ENCODE assay signal across 16 cellular contexts in the genomic region with DNA sequence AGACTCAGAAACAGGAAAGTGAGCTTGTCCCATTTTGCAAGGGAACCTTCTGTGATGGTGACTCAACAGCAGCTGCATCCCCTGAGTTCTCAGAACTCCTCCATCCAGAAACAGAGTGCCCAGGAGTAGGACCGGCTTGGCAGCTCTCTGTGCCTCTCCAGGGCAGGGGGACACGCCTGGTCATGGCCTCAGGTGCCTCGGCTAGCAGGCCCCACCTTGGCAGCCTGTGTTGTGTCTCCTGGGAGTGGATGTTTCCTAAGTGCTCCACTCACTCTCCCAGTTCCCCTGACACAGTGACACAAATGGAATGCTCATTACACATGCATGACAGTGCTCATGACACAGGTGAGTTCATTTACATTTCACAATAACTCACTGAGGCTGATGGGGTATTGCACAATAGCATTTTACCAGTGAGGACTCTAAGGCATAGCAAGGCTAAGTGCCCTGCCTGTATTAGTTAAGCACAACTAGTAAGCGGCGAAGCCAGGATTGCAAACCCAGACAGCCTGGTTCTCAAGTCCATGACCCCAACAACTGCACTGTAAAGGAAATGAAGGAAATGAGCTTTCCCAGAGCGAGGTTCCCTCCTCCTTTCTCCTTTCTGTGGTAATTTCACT. TPM values are rescaled to one million over a fixed set of nuclear protein-coding genes. Genes with fewer than 3 reads are reported as not detected.
DNase-seq lines count a peak whose midpoint lies in the region; ATAC-seq, FAIRE-seq and TF ChIP-seq lines count a peak whose summit lies in the region.
"Had no signal": no experiment of that assay in that cellular context is flagged by ENCODE, and none has a peak within 500 bp of the region (broad histone marks: within the 10 kb centered on the region; RNA-seq: fewer than 3 reads in every experiment).

No MANE protein-coding gene starts in this region.

- no peak for TF ChIP-seq POLR2A in sigmoid colon (IDR thresholded peaks at IDR 0.05)

- H3K27ac ChIP-seq in pancreas (peak overlapping the region in 2 of 4 donors; percentile 25 to 41), sigmoid colon (no peak overlapping the region)

- no peaks in the 10 kb centered on the region for H3K9me3 ChIP-seq in pancreas
- H3K9me3 ChIP-seq in sigmoid colon, result peaks cover 0 to 6% (median 0%) of the 10 kb centered on the region in 4 donors

- WGBS in pancreas, 2 donors, result 53 to 59% methylated on average over 6 of the region's 6 CpGs
- 66 to 69% methylated on average over 6 of the region's 6 CpGs for WGBS in sigmoid colon, 2 donors

- H3K36me3 ChIP-seq in pancreas (no peaks in the 10 kb centered on the region), sigmoid colon (no peaks in the 10 kb centered on the region)

- TF ChIP-seq EP300 in sigmoid colon (IDR thresholded peaks at IDR 0.05), result no peak

- ATAC-seq in pancreas, result peak; percentile 69 to 91 (median 90)
- no peak for ATAC-seq in Right ventricle myocardium inferior
- ATAC-seq: CD8-positive, alpha-beta T cell; natural killer cell had no signal

- FAIRE-seq in pancreas (lab: Jason Lieb, UNC), result no peak
- FAIRE-seq: GM12892 had no signal

- DNase-seq in DMS79 (lab: John Stamatoyannopoulos, UW), result peak; percentile 95
- DNase-seq in NCI-H2171 treated with DMSO at 0.1 percent for 48 hours (lab: John Stamatoyannopoulos, UW), result peak; percentile 77
- DNase-seq in epithelial cell of esophagus (ENCODE audit: low read depth), result peak; percentile 100
- DNase-seq in pancreas, result peak in 1 of 6 donors; percentile 14
- no peak for DNase-seq in activated CD4-positive, alpha-beta T cell treated with anti-CD3 and anti-CD28 coated beads for 4 hours
- DNase-seq in HUDEP-2 (lab: John Stamatoyannopoulos, UW; ENCODE audit: unreplicated experiment in 76 of 76), result no peak
- no peak for DNase-seq in sigmoid colon
- DNase-seq in Right ventricle myocardium inferior (ENCODE audit: missing footprints), result no peak
- DNase-seq: activated B cell treated with CpG ODN at 0.5 μM for 24 hours; activated naive CD4-positive, alpha-beta T cell treated with Interleukin-2 at 50 U/mL for 16 hours; CD8-positive, alpha-beta T cell; hypothalamus; natural killer cell; stimulated activated CD4-positive, alpha-beta T cell treated with anti-CD3 and anti-CD28 coated beads, Interleukin-2, amount 100 ng/mL, for 48 hours; substantia nigra had no signal

- intact Hi-C loops in pancreas (cut with DNase I), result no loop called here
- intact Hi-C loops in sigmoid colon (cut with DNase I), result no loop called here
- intact Hi-C loops in Right ventricle myocardium inferior (cut with DNase I), result no loop called here

- H3K4me3 ChIP-seq in epithelial cell of esophagus (ENCODE audit: low read length), result no peak overlapping the region
- no peak overlapping the region for H3K4me3 ChIP-seq in pancreas
- H3K4me3 ChIP-seq in sigmoid colon, result no peak overlapping the region

- no peaks in the 10 kb centered on the region for H3K27me3 ChIP-seq in pancreas
- no peaks in the 10 kb centered on the region for H3K27me3 ChIP-seq in sigmoid colon

- TF ChIP-seq CTCF in epithelial cell of esophagus (IDR thresholded peaks at IDR 0.05; ENCODE audit: insufficient read depth, low read depth, low read length, missing control alignments) (no peak), pancreas (IDR thresholded peaks at IDR 0.05) (no peak), sigmoid colon (IDR thresholded peaks at IDR 0.05) (no peak)

- H3K4me1 ChIP-seq in pancreas (no peaks in the 10 kb centered on the region), sigmoid colon (no peaks in the 10 kb centered on the region)

RNA-seq across cellular contexts. Expression of a gene that starts 47.4 kb away (rescaled TPM):
- total RNA-seq in pancreas, result 100 to 1,000 TPM; 104 to 181 (median 141) TPM
- polyA plus RNA-seq in pancreas, result 100 to 1,000 TPM; 116 to 181 TPM
- 100 to 1,000 TPM; 647 to 889 (median 818) TPM for total RNA-seq in sigmoid colon
- 100 to 1,000 TPM; 404 to 722 (median 541) TPM for polyA plus RNA-seq in sigmoid colon
- total RNA-seq in Right ventricle myocardium inferior, result 638 TPM

Comparison
In these comparisons a context has a peak if more than half of its experiments do, and no peak if none do; other contexts are left out.
1. DNase-seq: peak in DMS79 (single experiment), NCI-H2171 treated with DMSO at 0.1 percent for 48 hours (single experiment) and epithelial cell of esophagus (single experiment); none in activated CD4-positive, alpha-beta T cell treated with anti-CD3 and anti-CD28 coated beads for 4 hours (0 of 2), HUDEP-2 (0 of 76), sigmoid colon (single experiment) and Right ventricle myocardium inferior (single experiment).